Comparison of ENCODE assay signal across 15 cellular contexts in genomic region chr6:28303570-28303969, GRCh38. TPM values are rescaled to one million over a fixed set of nuclear protein-coding genes. Genes with fewer than 3 reads are reported as not detected.
DNase-seq lines count a peak whose midpoint lies in the region; ATAC-seq, FAIRE-seq and TF ChIP-seq lines count a peak whose summit lies in the region.
"Had no signal": no experiment of that assay in that cellular context is flagged by ENCODE, and none has a peak within 500 bp of the region (broad histone marks: within the 10 kb centered on the region; RNA-seq: fewer than 3 reads in every experiment).

No MANE protein-coding gene starts in this region.

- no peak overlapping the region for H3K27ac ChIP-seq in upper lobe of left lung
- H3K27ac ChIP-seq: 22Rv1, GM23248, spleen had no signal

- H3K27me3 ChIP-seq in upper lobe of left lung = no peaks in the 10 kb centered on the region
- H3K27me3 ChIP-seq: spleen had no signal

- ATAC-seq in activated CD4-positive, CD25-positive, alpha-beta regulatory T cell treated with anti-CD3 and anti-CD28 coated beads, Interleukin-2, amount 50 U/mL, for 24 hours = peak; percentile 91 to 93
- ATAC-seq in GM19395 (IDR thresholded peaks at IDR 0.05; ENCODE audit: unreplicated experiment) = peak; percentile 89
- peak; percentile 93 for ATAC-seq in HG02973 (IDR thresholded peaks at IDR 0.05; ENCODE audit: unreplicated experiment)
- ATAC-seq in upper lobe of left lung (ENCODE audit: low FRiP score in 2 of 2) = no peak

- peaks cover 21% of the 10 kb centered on the region for H3K36me3 Mint-ChIP-seq in activated naive CD8-positive, alpha-beta T cell treated with anti-CD3 and anti-CD28 coated beads for 36 hours

- H3K4me1 ChIP-seq in upper lobe of left lung = no peaks in the 10 kb centered on the region
- H3K4me1 ChIP-seq: spleen had no signal

- H3K36me3 ChIP-seq in upper lobe of left lung = peaks cover 0 to 15% (median 0%) of the 10 kb centered on the region in 4 donors

- no peak overlapping the region for H3K4me3 ChIP-seq in upper lobe of left lung
- H3K4me3 ChIP-seq: GM23248, spleen had no signal

- peak overlapping the region; percentile 35 for H3K4me3 Mint-ChIP-seq in activated naive CD8-positive, alpha-beta T cell treated with anti-CD3 and anti-CD28 coated beads for 36 hours

- WGBS in upper lobe of left lung, 2 donors = 80 to 82% methylated on average over 3 of the region's 3 CpGs

- H3K27ac Mint-ChIP-seq in activated naive CD8-positive, alpha-beta T cell treated with anti-CD3 and anti-CD28 coated beads for 36 hours = peak overlapping the region; percentile 70

- no peak for TF ChIP-seq CTCF in upper lobe of left lung (IDR thresholded peaks at IDR 0.05)

- TF ChIP-seq POLR2A in upper lobe of left lung (IDR thresholded peaks at IDR 0.05) = no peak
- no peak for TF ChIP-seq POLR2A in erythroblast (IDR thresholded peaks at IDR 0.05; ENCODE audit: low read length)

- no peaks in the 10 kb centered on the region for H3K27me3 Mint-ChIP-seq in activated naive CD8-positive, alpha-beta T cell treated with anti-CD3 and anti-CD28 coated beads for 36 hours

- no peak for FAIRE-seq in RCC 7860 (lab: Jason Lieb, UNC)
- FAIRE-seq: colon had no signal

- no peak for TF ChIP-seq EP300 in upper lobe of left lung (IDR thresholded peaks at IDR 0.05)

- H3K9me3 Mint-ChIP-seq in activated naive CD8-positive, alpha-beta T cell treated with anti-CD3 and anti-CD28 coated beads for 36 hours = peaks cover 8% of the 10 kb centered on the region

- peaks cover 16% of the 10 kb centered on the region for H3K4me1 Mint-ChIP-seq in activated naive CD8-positive, alpha-beta T cell treated with anti-CD3 and anti-CD28 coated beads for 36 hours

- peaks cover 0 to 6% (median 0%) of the 10 kb centered on the region in 4 donors for H3K9me3 ChIP-seq in upper lobe of left lung

- no peak for DNase-seq in activated CD4-positive, CD25-positive, alpha-beta regulatory T cell (lab: John Stamatoyannopoulos, UW)
- no peak for DNase-seq in activated naive CD8-positive, alpha-beta T cell treated with anti-CD3 and anti-CD28 coated beads for 36 hours
- DNase-seq in upper lobe of left lung = no peak
- DNase-seq in erythroblast (lab: John Stamatoyannopoulos, UW) = no peak
- DNase-seq in RCC 7860 (ENCODE audit: low spot score) = no peak
- DNase-seq: foreskin fibroblast, GM23248, kidney glomerular epithelial cell, NCI-H1694 treated with DMSO at 0.1 percent for 48 hours, spleen had no signal

RNA-seq across cellular contexts. Expression of gene PGBD1, which starts 22.2 kb away (rescaled TPM):
- total RNA-seq in activated naive CD8-positive, alpha-beta T cell treated with anti-CD3 and anti-CD28 coated beads for 36 hours = 1 to 10 TPM; 3.4 to 3.8 TPM
- 1 to 10 TPM; 3.1 to 8.3 (median 4.1) TPM for total RNA-seq in upper lobe of left lung

RNA-seq across cellular contexts. Expression of gene ZSCAN31, which starts 32.4 kb away (rescaled TPM):
- 1 to 10 TPM; 2.5 to 3.0 TPM for total RNA-seq in activated naive CD8-positive, alpha-beta T cell treated with anti-CD3 and anti-CD28 coated beads for 36 hours
- total RNA-seq in upper lobe of left lung = 10 to 100 TPM; 11.5 to 33.5 (median 18.6) TPM

RNA-seq across cellular contexts. Expression of gene ZSCAN26, which starts 36.6 kb away (rescaled TPM):
- 1 to 10 TPM; 5.2 to 5.8 TPM for total RNA-seq in activated naive CD8-positive, alpha-beta T cell treated with anti-CD3 and anti-CD28 coated beads for 36 hours
- 10 to 100 TPM in 3 of 6 donors, 1 to 10 TPM in 3; 9.1 to 24.1 (median 11.4) TPM for total RNA-seq in upper lobe of left lung

RNA-seq across cellular contexts. Expression of gene NKAPL, which starts 44.5 kb away (rescaled TPM):
- total RNA-seq in activated naive CD8-positive, alpha-beta T cell treated with anti-CD3 and anti-CD28 coated beads for 36 hours = under 1 TPM; 0.46 to 0.64 TPM
- total RNA-seq in upper lobe of left lung = 1 to 10 TPM in 2 of 6 donors, under 1 TPM in 4; 0.33 to 1.3 (median 0.70) TPM

RNA-seq across cellular contexts. Expression of gene ZKSCAN3, which starts 46.2 kb away (rescaled TPM):
- 1 to 10 TPM; 1.8 TPM for total RNA-seq in activated naive CD8-positive, alpha-beta T cell treated with anti-CD3 and anti-CD28 coated beads for 36 hours
- total RNA-seq in upper lobe of left lung = 10 to 100 TPM in 1 of 6 donors, 1 to 10 TPM in 5; 2.6 to 10.5 (median 5.6) TPM

Comparison
In these comparisons a context has a peak if more than half of its experiments do, and no peak if none do; other contexts are left out.
1. ATAC-seq: peak in activated CD4-positive, CD25-positive, alpha-beta regulatory T cell treated with anti-CD3 and anti-CD28 coated beads, Interleukin-2, amount 50 U/mL, for 24 hours (2 of 2), GM19395 (single experiment) and HG02973 (single experiment); none in upper lobe of left lung (0 of 2).